12 cellular contexts compared by ENCODE assay signal in the genomic region with DNA sequence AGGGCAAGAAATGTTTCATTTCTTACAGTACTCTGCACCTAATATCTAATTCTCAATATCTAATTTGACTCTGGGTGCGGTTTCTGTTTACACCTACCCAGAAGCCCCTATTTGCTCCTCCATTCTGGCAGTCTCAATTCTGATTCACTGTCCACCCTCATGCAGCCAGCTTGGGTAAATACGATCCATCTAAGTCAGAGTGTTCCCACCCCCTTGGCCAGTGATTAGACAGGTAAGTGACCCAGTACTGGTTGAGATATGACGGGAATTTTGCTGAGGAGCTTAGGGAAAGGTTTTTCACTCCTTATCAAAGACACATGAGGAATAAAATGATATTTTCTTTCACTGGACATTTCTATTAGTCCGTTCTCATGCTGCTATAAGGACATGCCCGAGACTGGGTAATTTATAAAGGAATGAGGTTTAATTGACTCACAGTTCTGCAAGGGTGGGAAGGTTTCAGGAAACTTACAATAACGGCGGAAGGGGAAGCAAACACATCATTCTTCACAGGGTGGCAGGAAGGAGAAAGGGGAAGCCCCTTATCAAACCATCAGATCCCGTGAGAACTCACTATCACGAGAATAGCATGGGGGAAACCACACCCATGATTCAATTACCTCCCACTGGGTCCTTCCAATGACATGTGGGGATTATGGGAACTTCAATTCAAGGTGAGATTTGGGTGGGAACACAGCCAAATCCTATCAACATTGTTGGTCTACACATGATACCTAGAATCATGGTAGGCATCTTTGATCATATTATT. TPM values are rescaled to one million over a fixed set of nuclear protein-coding genes. Genes with fewer than 3 reads are reported as not detected.
DNase-seq lines count a peak whose midpoint lies in the region; ATAC-seq, FAIRE-seq and TF ChIP-seq lines count a peak whose summit lies in the region.
"Had no signal": no experiment of that assay in that cellular context is flagged by ENCODE, and none has a peak within 500 bp of the region (broad histone marks: within the 10 kb centered on the region; RNA-seq: fewer than 3 reads in every experiment).

No MANE protein-coding gene starts in this region.

- no peak overlapping the region for H4K8ac ChIP-seq in mesendoderm (ENCODE audit: low read depth, low read length)

- H3K18ac ChIP-seq in mesendoderm (ENCODE audit: low read length) = no peak overlapping the region

- CTCF ChIA-PET in OCI-LY7 (lab: Charles Lee; ENCODE audit: unreplicated experiment) = no interaction called here

- H3K4me1 ChIP-seq in mesendoderm (ENCODE audit: control insufficient read depth, low read depth, low read length) = no peaks in the 10 kb centered on the region
- H3K4me1 ChIP-seq in OCI-LY7 (ENCODE audit: insufficient read depth, low read length, poor library complexity, severe bottlenecking) = peaks cover 6% of the 10 kb centered on the region
- H3K4me1 ChIP-seq: esophagus squamous epithelium had no signal

- H3K79me2 ChIP-seq in mesendoderm (ENCODE audit: control insufficient read depth, insufficient read depth, low read length) (no peaks in the 10 kb centered on the region), OCI-LY7 (ENCODE audit: insufficient read depth, low read depth, low read length) (no peaks in the 10 kb centered on the region)

- H3K27me3 ChIP-seq in mesendoderm (ENCODE audit: insufficient read depth, low read length, poor library complexity) = no peaks in the 10 kb centered on the region
- H3K27me3 ChIP-seq: esophagus squamous epithelium, testis had no signal

- H2AFZ ChIP-seq in OCI-LY7 (ENCODE audit: low read length) = no peak overlapping the region

- H2BK15ac ChIP-seq in mesendoderm (replicated peaks; ENCODE audit: low read depth) = no peak overlapping the region

- H3K36me3 ChIP-seq in mesendoderm (ENCODE audit: control insufficient read depth, insufficient read depth, low read length) = peaks cover 4% of the 10 kb centered on the region
- peaks cover 43% of the 10 kb centered on the region for H3K36me3 ChIP-seq in OCI-LY7 (ENCODE audit: insufficient read depth, low read length)

- H3K4ac ChIP-seq in mesendoderm (ENCODE audit: low read depth, low read length) = no peak overlapping the region

- no TSS peak for BruUV-seq in OCI-LY7 (replicated peaks; lab: Mats Ljungman, UMichigan)

- H3K27ac ChIP-seq in mesendoderm (ENCODE audit: low read depth, low read length) (no peak overlapping the region), OCI-LY7 (ENCODE audit: low read depth, low read length, poor library complexity, severe bottlenecking) (no peak overlapping the region)
- H3K27ac ChIP-seq: esophagus squamous epithelium, left ventricle myocardium inferior, SK-N-MC, testis had no signal

- H3K23ac ChIP-seq in mesendoderm (ENCODE audit: low read length) = no peak overlapping the region

- peak; percentile 13 for DNase-seq in HT1080 (ENCODE audit: low read depth)
- peak; percentile 19 for DNase-seq in SKM-1 treated with dmso at 0.1 percent for 144 hours (lab: John Stamatoyannopoulos, UW; ENCODE audit: unreplicated experiment)
- DNase-seq in mesendoderm = peak; percentile 57
- DNase-seq in D721Med (ENCODE audit: insufficient read length, low spot score) = no peak
- DNase-seq in OCI-LY7 (ENCODE audit: low spot score) = no peak
- DNase-seq: esophagus squamous epithelium, left ventricle myocardium inferior, NCI-H1694 treated with DMSO at 0.1 percent for 48 hours, testis had no signal

- POLR2A ChIA-PET in OCI-LY7 (lab: Charles Lee) = no interaction called here

- WGBS in mesendoderm (ENCODE audit: extremely low coverage, insufficient coverage, low lambda C conversion rate) = no CpG with 5 or more reads among the region's 9 CpGs

- intact Hi-C loops in OCI-LY7 (cut with micrococcal nuclease; ENCODE audit: unreplicated experiment) = loop anchor here (2.0 kb wide), 1 partner anchor 183 kb away; no protein-coding TSS in a partner anchor

- no peaks in the 10 kb centered on the region for H3K79me1 ChIP-seq in mesendoderm (ENCODE audit: low read length)

- H4K20me1 ChIP-seq in OCI-LY7 (ENCODE audit: insufficient read depth, low read length) = no peaks in the 10 kb centered on the region

- H3K56ac ChIP-seq in mesendoderm (ENCODE audit: low read length) = no peak overlapping the region

- no peak for TF ChIP-seq CTCF in D721Med (IDR thresholded peaks at IDR 0.05; ENCODE audit: insufficient read depth, missing control alignments)
- TF ChIP-seq CTCF in OCI-LY7 (conservative IDR thresholded peaks at IDR 0.05; ENCODE audit: low read length) = no peak

- H3K4me3 ChIP-seq in mesendoderm (ENCODE audit: low read length) (no peak overlapping the region), OCI-LY7 (ENCODE audit: low read depth, low read length, poor library complexity, severe bottlenecking) (no peak overlapping the region)
- H3K4me3 ChIP-seq: esophagus squamous epithelium, left ventricle myocardium inferior, SK-N-MC, testis had no signal

- ATAC-seq in HG02588 (IDR thresholded peaks at IDR 0.05; ENCODE audit: unreplicated experiment) = no peak
- ATAC-seq: sciatic nerve had no signal

- no peak overlapping the region for H3K4me2 ChIP-seq in mesendoderm (ENCODE audit: low read length)
- no peak overlapping the region for H3K4me2 ChIP-seq in OCI-LY7 (ENCODE audit: low read length)

- no peaks in the 10 kb centered on the region for H3K9me3 ChIP-seq in OCI-LY7 (ENCODE audit: low read length)
- H3K9me3 ChIP-seq: esophagus squamous epithelium, left ventricle myocardium inferior, testis had no signal

- no peak overlapping the region for H4K5ac ChIP-seq in mesendoderm (ENCODE audit: low read length)

- H2AK5ac ChIP-seq in mesendoderm (ENCODE audit: low read length) = no peak overlapping the region

- no peaks in the 10 kb centered on the region for H3K9me2 ChIP-seq in OCI-LY7 (ENCODE audit: insufficient read depth, low read length)

- no peak overlapping the region for H3K9ac ChIP-seq in mesendoderm (ENCODE audit: low read length)

- no peak overlapping the region for H2BK120ac ChIP-seq in mesendoderm (ENCODE audit: low read depth, low read length)

- no peak for FAIRE-seq in D721Med (lab: Jason Lieb, UNC)

- H2BK5ac ChIP-seq in mesendoderm (ENCODE audit: low read length) = no peak overlapping the region

RNA-seq across cellular contexts. Expression of gene GLO1, which starts 29.4 kb away (rescaled TPM):
- total RNA-seq in HT1080 (2014; rRNA removed; shearing (Covaris generic)) = 214 and 252 TPM in 2 replicates
- polyA plus RNA-seq in HT1080 (2015; cell fraction: cytosol; rRNA removed) = 460 and 505 TPM in 2 replicates
- 242 and 286 TPM in 2 replicates for polyA plus RNA-seq in HT1080 (2015; cell fraction: nucleus; rRNA removed)
- polyA plus RNA-seq in mesendoderm (2013, experiment 1 of 2) = 207 TPM
- 205 TPM for polyA plus RNA-seq in mesendoderm (2013, experiment 2 of 2)
- total RNA-seq in OCI-LY7 (2014; rRNA removed; shearing (Covaris generic)) = 93.2 and 97.1 TPM in 2 replicates
- total RNA-seq in OCI-LY7 (2022) = 87.6 and 92.2 TPM in 2 replicates

RNA-seq across cellular contexts. Expression of gene BTBD9, which starts 33.9 kb away (rescaled TPM):
- 4.7 and 5.5 TPM in 2 replicates for total RNA-seq in HT1080 (2014; rRNA removed; shearing (Covaris generic))
- polyA plus RNA-seq in HT1080 (2015; cell fraction: cytosol; rRNA removed) = 2.2 and 2.3 TPM in 2 replicates
- polyA plus RNA-seq in HT1080 (2015; cell fraction: nucleus; rRNA removed) = 4.4 and 6.7 TPM in 2 replicates
- polyA plus RNA-seq in mesendoderm (2013, experiment 1 of 2) = 1.9 TPM
- 1.9 TPM for polyA plus RNA-seq in mesendoderm (2013, experiment 2 of 2)
- 3.6 and 5.9 TPM in 2 replicates for total RNA-seq in OCI-LY7 (2014; rRNA removed; shearing (Covaris generic))
- 7.3 and 10.8 TPM in 2 replicates for total RNA-seq in OCI-LY7 (2022)

RNA-seq across cellular contexts. Expression of gene DNAH8, which starts 41.5 kb away (rescaled TPM):
- not detected in 2 replicates for total RNA-seq in HT1080 (2014; rRNA removed; shearing (Covaris generic))
- not detected in 2 replicates for polyA plus RNA-seq in HT1080 (2015; cell fraction: cytosol; rRNA removed)
- polyA plus RNA-seq in HT1080 (2015; cell fraction: nucleus; rRNA removed) = not detected in 2 replicates
- 0.06 TPM for polyA plus RNA-seq in mesendoderm (2013, experiment 1 of 2)
- 0.04 TPM for polyA plus RNA-seq in mesendoderm (2013, experiment 2 of 2)
- not detected in 2 replicates for total RNA-seq in OCI-LY7 (2014; rRNA removed; shearing (Covaris generic))
- total RNA-seq in OCI-LY7 (2022) = not detected in 2 replicates

Comparison
In these comparisons a context has a peak if more than half of its experiments do, and no peak if none do; other contexts are left out.
1. DNase-seq: peak in HT1080 (single experiment), SKM-1 treated with dmso at 0.1 percent for 144 hours (single experiment) and mesendoderm (single experiment); none in D721Med (single experiment) and OCI-LY7 (single experiment).